In genomic region chr1:50538476-50538875, GRCh38 we compare ENCODE assay signal across 24 cellular contexts.
"Had no signal": no experiment of that assay in that cellular context is flagged by ENCODE, and none has a peak within 500 bp of the region (broad histone marks: within the 10 kb centered on the region; RNA-seq: fewer than 3 reads in every experiment).

No MANE protein-coding gene starts in this region.

- H3K27ac ChIP-seq: neutrophil, pancreas, prostate gland, right lobe of liver, sigmoid colon, stomach, thoracic aorta, thyroid gland, tibial nerve, upper lobe of right lung, uterus had no signal

- DNase-seq: naive thymus-derived CD8-positive, alpha-beta T cell; nephron progenitor cell; nucleus accumbens; pancreas; right cardiac atrium; right lobe of liver; sigmoid colon; small intestine; stimulated activated CD4-positive, alpha-beta T cell treated with anti-CD3 and anti-CD28 coated beads, Interleukin-15, amount 100 ng/mL, for 24 hours; stimulated activated CD4-positive, alpha-beta T cell treated with anti-CD3 and anti-CD28 coated beads, Interleukin-2, amount 100 ng/mL, for 24 hours; stimulated activated CD4-positive, alpha-beta T cell treated with anti-CD3 and anti-CD28 coated beads, Interleukin-2, amount 100 ng/mL, for 48 hours; stimulated activated CD4-positive, alpha-beta T cell treated with anti-CD3 and anti-CD28 coated beads, Interleukin-4, amount 100 ng/mL, for 24 hours; stimulated activated naive B cell treated with anti-CD40 and anti-IgM and Interleukin-4, amounts not matched to agents 10 μg/mL and 1 μg/mL and 100 μg/mL, for 72 hours; stimulated activated naive CD4-positive, alpha-beta T cell treated with Interleukin-2 at 50 U/mL for 16 hours; stomach; thyroid gland; upper lobe of right lung; uterus had no signal

- ATAC-seq: naive thymus-derived CD8-positive, alpha-beta T cell; natural killer cell treated with Interleukin-12 subunit alpha and Interleukin-12 subunit beta and Interleukin-15 and Interleukin-18, amount 100 ng/mL, for 72 hours; pancreas; right cardiac atrium; right lobe of liver; stimulated activated effector memory CD8-positive, alpha-beta T cell treated with anti-CD3 and anti-CD28 coated beads, Interleukin-12 subunit alpha, Interleukin-12 subunit beta, amount 100 ng/mL, for 72 hours; stimulated activated naive B cell treated with anti-CD40 and anti-IgM and Interleukin-4, amounts not matched to agents 10 μg/mL and 1 μg/mL and 100 μg/mL, for 72 hours; upper lobe of right lung had no signal

- H3K9me3 ChIP-seq: neutrophil, pancreas, prostate gland, right lobe of liver, sigmoid colon, stomach, thoracic aorta, thyroid gland, tibial nerve, upper lobe of right lung, uterus had no signal

- H3K4me1 ChIP-seq: pancreas, prostate gland, right lobe of liver, sigmoid colon, stomach, thyroid gland, tibial nerve, upper lobe of right lung, uterus had no signal

- H3K27me3 ChIP-seq: neutrophil, pancreas, right lobe of liver, sigmoid colon, stomach, thyroid gland, tibial nerve, upper lobe of right lung had no signal

- H3K4me3 ChIP-seq: pancreas, prostate gland, right lobe of liver, sigmoid colon, stomach, thoracic aorta, thyroid gland, tibial nerve, upper lobe of right lung, uterus had no signal

- H3K36me3 ChIP-seq: prostate gland, right lobe of liver, thoracic aorta, thyroid gland, uterus had no signal
